24 cellular contexts compared by ENCODE assay signal in genomic region chr15:101390462-101390861, GRCh38.
"Had no signal": no experiment of that assay in that cellular context is flagged by ENCODE, and none has a peak within 500 bp of the region (broad histone marks: within the 10 kb centered on the region; RNA-seq: fewer than 3 reads in every experiment).

No MANE protein-coding gene starts in this region.

- H3K36me3 Mint-ChIP-seq: natural killer cell had no signal

- DNase-seq: dermis blood vessel endothelial cell; effector memory CD4-positive, alpha-beta T cell; esophagus squamous epithelium; foreskin melanocyte; glutamatergic neuron; heart right ventricle; hippocampal formation; left cardiac atrium; left ventricle myocardium inferior; mammary epithelial cell; mesendoderm; natural killer cell; pancreas; small intestine; stimulated activated CD4-positive, alpha-beta T cell treated with anti-CD3 and anti-CD28 coated beads, Interleukin-12 subunit alpha, Interleukin-12 subunit beta, amount 100 ng/mL, for 4 hours; stimulated activated CD4-positive, alpha-beta T cell treated with anti-CD3 and anti-CD28 coated beads, Interleukin-1b, Interleukin-23, amount 100 ng/mL, for 48 hours; stimulated activated CD4-positive, alpha-beta T cell treated with anti-CD3 and anti-CD28 coated beads, Interleukin-4, amount 100 ng/mL, for 1 hour; stimulated activated CD8-positive, alpha-beta memory T cell treated with anti-CD3 and anti-CD28 coated beads, Interleukin-4, amount 100 ng/mL, for 48 hours; stimulated activated naive CD4-positive, alpha-beta T cell treated with Interleukin-2 at 50 U/mL for 16 hours; stomach; thyroid gland; trophoblast cell had no signal

- H3K4me3 Mint-ChIP-seq: neural crest cell had no signal

- H3K4me1 Mint-ChIP-seq: neural crest cell had no signal

- H3K9me3 Mint-ChIP-seq: natural killer cell, neural crest cell had no signal

- H3K27ac Mint-ChIP-seq: natural killer cell, progenitor cell of endocrine pancreas had no signal
